Comparison of ENCODE assay signal across 12 cellular contexts in the genomic region with DNA sequence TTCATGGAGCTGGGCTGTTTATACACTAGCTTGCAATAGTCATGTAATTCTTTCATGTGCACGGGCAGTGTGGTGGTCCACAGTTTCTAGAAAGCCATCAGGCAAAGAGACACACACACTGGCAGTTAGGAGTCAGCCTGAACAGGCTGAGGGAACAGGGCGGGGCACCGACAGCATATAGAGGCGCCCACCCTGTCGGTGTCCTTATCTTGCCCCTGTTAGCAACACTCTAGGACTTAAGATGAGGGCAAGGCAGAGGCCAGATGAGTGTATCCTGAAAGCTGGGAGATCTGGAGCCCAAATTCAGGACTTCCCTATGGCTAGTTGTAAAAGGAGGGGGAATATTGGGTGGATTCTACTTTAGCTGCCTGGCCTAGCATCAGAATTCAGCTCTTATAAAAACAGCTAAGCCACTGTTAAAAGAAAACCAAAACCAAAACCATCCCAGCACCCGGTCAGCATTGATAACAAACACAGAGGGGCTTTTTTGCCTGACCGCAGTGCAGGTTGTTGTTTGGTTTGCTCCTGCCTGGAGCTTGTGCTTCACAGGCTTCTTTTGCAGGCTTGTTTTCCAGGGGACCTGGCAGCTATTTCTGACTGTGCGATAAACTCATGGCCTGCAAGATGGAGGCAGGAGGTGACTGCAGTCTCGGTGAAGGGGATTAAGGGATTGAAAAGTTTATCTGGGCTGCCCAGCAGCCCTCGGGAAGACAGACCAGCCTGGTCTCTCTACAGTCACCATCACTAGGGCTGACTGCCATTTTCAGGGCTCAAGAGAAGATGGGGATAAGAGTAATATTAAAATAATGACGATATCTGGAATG.
A peak's percentile ranks its signal among the peaks of the same experiment; 100 is the strongest.
DNase-seq lines count a peak whose midpoint lies in the region; ATAC-seq and TF ChIP-seq lines count a peak whose summit lies in the region.
"Had no signal": no experiment of that assay in that cellular context is flagged by ENCODE, and none has a peak within 500 bp of the region (broad histone marks: within the 10 kb centered on the region; RNA-seq: fewer than 3 reads in every experiment).

No MANE protein-coding gene starts in this region.

- H3K27me3 Mint-ChIP-seq in activated T-helper 1 cell treated with anti-CD3 and anti-CD28 coated beads, Interleukin-12 subunit alpha, Interleukin-12 subunit beta, Interleukin-2, Interleukin-4 antibody, amounts not matched to agents 30 ng/mL and 10 ng/mL and 1 ng/mL, durations not matched to agents 14 hours and 24 hours and 36 hours (ENCODE audit: insufficient read depth), result no peaks in the 10 kb centered on the region

- H3K79me2 ChIP-seq in osteoblast (ENCODE audit: insufficient read depth, low read length), result no peaks in the 10 kb centered on the region

- H3K27ac Mint-ChIP-seq in activated T-helper 1 cell treated with anti-CD3 and anti-CD28 coated beads, Interleukin-12 subunit alpha, Interleukin-12 subunit beta, Interleukin-2, Interleukin-4 antibody, amounts not matched to agents 30 ng/mL and 10 ng/mL and 1 ng/mL, durations not matched to agents 14 hours and 24 hours and 36 hours, result peak overlapping the region; percentile 91

- H3K27me3 ChIP-seq in osteoblast (ENCODE audit: insufficient read depth, low read length), result peaks cover 21% of the 10 kb centered on the region

- H3K4me3 ChIP-seq in osteoblast (ENCODE audit: insufficient read depth, low read length), result no peak overlapping the region

- H3K4me1 ChIP-seq in osteoblast (ENCODE audit: insufficient read depth, low read length), result no peaks in the 10 kb centered on the region

- H3K4me1 Mint-ChIP-seq in activated T-helper 1 cell treated with anti-CD3 and anti-CD28 coated beads, Interleukin-12 subunit alpha, Interleukin-12 subunit beta, Interleukin-2, Interleukin-4 antibody, amounts not matched to agents 30 ng/mL and 10 ng/mL and 1 ng/mL, durations not matched to agents 14 hours and 24 hours and 36 hours (ENCODE audit: low read depth), result peaks cover 43% of the 10 kb centered on the region

- H3K9me3 Mint-ChIP-seq in activated T-helper 1 cell treated with anti-CD3 and anti-CD28 coated beads, Interleukin-12 subunit alpha, Interleukin-12 subunit beta, Interleukin-2, Interleukin-4 antibody, amounts not matched to agents 30 ng/mL and 10 ng/mL and 1 ng/mL, durations not matched to agents 14 hours and 24 hours and 36 hours, result peaks cover 16% of the 10 kb centered on the region

- no peaks in the 10 kb centered on the region for H4K20me1 ChIP-seq in osteoblast (ENCODE audit: insufficient read depth, low read length)

- H3K4me2 ChIP-seq in osteoblast (ENCODE audit: insufficient read depth, low read length), result no peak overlapping the region

- H3K4me3 Mint-ChIP-seq in activated T-helper 1 cell treated with anti-CD3 and anti-CD28 coated beads, Interleukin-12 subunit alpha, Interleukin-12 subunit beta, Interleukin-2, Interleukin-4 antibody, amounts not matched to agents 30 ng/mL and 10 ng/mL and 1 ng/mL, durations not matched to agents 14 hours and 24 hours and 36 hours, result no peak overlapping the region

- peak; percentile 69 for ATAC-seq in HG02938 (IDR thresholded peaks at IDR 0.05; ENCODE audit: unreplicated experiment)

- peaks cover 11% of the 10 kb centered on the region for H3K36me3 Mint-ChIP-seq in activated T-helper 1 cell treated with anti-CD3 and anti-CD28 coated beads, Interleukin-12 subunit alpha, Interleukin-12 subunit beta, Interleukin-2, Interleukin-4 antibody, amounts not matched to agents 30 ng/mL and 10 ng/mL and 1 ng/mL, durations not matched to agents 14 hours and 24 hours and 36 hours (ENCODE audit: low read depth)

- TF ChIP-seq CTCF in osteoblast (IDR thresholded peaks at IDR 0.05; ENCODE audit: extremely low read depth, low read depth, low read length), result no peak

- H3K27ac ChIP-seq in osteoblast (ENCODE audit: low read depth, low read length), result no peak overlapping the region

- intact Hi-C loops in activated T-helper 1 cell treated with anti-CD3 and anti-CD28 coated beads, Interleukin-12 subunit alpha, Interleukin-12 subunit beta, Interleukin-2, Interleukin-4 antibody, amounts not matched to agents 30 ng/mL and 10 ng/mL and 1 ng/mL, durations not matched to agents 14 hours and 24 hours and 36 hours (cut with micrococcal nuclease), result loop anchor here (1.0 to 5.0 kb wide), 4 partner anchors 12 to 179 kb away; no protein-coding TSS in a partner anchor

- no peaks in the 10 kb centered on the region for H3K9me3 ChIP-seq in osteoblast (ENCODE audit: low read depth, low read length)

- H3K36me3 ChIP-seq in osteoblast (ENCODE audit: insufficient read depth, low read length), result no peaks in the 10 kb centered on the region

- no peak overlapping the region for H2AFZ ChIP-seq in osteoblast (ENCODE audit: low read length)

- DNase-seq in stimulated activated naive CD4-positive, alpha-beta T cell treated with Interleukin-2 at 50 U/mL for 16 hours (lab: John Stamatoyannopoulos, UW), result peak; percentile 6
- no peak for DNase-seq in stimulated activated naive CD4-positive, alpha-beta T cell (lab: John Stamatoyannopoulos, UW)
- peak; percentile 8 for DNase-seq in activated T-helper 1 cell treated with anti-CD3 and anti-CD28 coated beads, Interleukin-12 subunit alpha, Interleukin-12 subunit beta, Interleukin-2, Interleukin-4 antibody, amounts not matched to agents 30 ng/mL and 10 ng/mL and 1 ng/mL, durations not matched to agents 14 hours and 24 hours and 36 hours (ENCODE audit: low spot score)
- DNase-seq in osteoblast (ENCODE audit: insufficient read length, low spot score, missing footprints) (no peak), AG08395 (ENCODE audit: low spot score) (no peak), AG20443 (ENCODE audit: low spot score) (no peak), T-helper 9 cell (no peak)
- DNase-seq: central memory CD4-positive, alpha-beta T cell; H7; NCI-H1092; trophoblast cell had no signal

Comparison
In these comparisons a context has a peak if more than half of its experiments do, and no peak if none do; other contexts are left out.
1. DNase-seq: peak in stimulated activated naive CD4-positive, alpha-beta T cell treated with Interleukin-2 at 50 U/mL for 16 hours (single experiment) and activated T-helper 1 cell treated with anti-CD3 and anti-CD28 coated beads, Interleukin-12 subunit alpha, Interleukin-12 subunit beta, Interleukin-2, Interleukin-4 antibody, amounts not matched to agents 30 ng/mL and 10 ng/mL and 1 ng/mL, durations not matched to agents 14 hours and 24 hours and 36 hours (single experiment); none in stimulated activated naive CD4-positive, alpha-beta T cell (0 of 6), osteoblast (single experiment), AG08395 (single experiment), AG20443 (single experiment) and T-helper 9 cell (single experiment).